ENCODE assay signal across 8 cellular contexts in the genomic region with DNA sequence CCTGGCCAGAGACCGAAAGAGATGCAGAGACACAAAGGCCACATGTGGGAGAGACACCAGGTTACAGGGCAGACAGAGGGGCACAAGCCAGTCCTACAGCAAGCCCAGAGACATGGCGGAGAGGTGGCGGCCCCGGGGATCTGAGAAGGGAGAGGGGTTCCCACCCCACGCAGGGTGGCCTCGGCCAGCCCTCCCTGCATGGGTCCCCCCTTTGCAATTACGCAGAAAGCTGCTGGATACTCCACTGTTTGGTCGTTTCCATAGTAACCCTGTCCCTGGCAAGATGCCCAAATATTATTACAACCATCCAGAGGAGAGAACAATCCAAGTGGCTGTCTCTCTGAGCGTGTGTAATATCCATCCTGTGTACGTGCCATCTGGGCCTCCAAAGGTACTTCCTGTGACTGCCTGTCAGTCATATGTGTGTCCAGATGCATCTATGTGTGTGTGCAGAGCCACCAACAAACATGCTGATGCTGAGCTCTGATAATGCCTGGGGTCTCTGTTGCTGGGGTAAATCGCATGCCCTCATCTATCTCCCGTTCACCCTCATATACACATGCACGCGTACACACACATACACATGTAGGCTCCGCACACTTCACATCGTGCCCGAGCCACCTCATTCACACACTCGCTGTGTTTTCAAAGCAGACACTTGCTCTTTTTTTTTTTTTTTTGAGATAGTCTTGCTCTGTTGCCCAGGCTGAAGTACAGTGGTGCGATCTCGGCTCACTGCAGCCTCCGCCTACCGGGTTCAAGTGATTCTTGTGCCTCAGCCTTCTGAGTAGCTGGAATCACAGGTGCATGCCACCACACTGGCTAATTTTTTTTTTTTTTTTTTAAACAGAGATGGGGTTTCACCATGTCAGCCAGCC. TPM values are rescaled to one million over a fixed set of nuclear protein-coding genes. Genes with fewer than 3 reads are reported as not detected.
DNase-seq lines count a peak whose midpoint lies in the region; ATAC-seq, FAIRE-seq and TF ChIP-seq lines count a peak whose summit lies in the region.

No MANE protein-coding gene starts in this region.

- RAD21 ChIA-PET in GM12878 (lab: Charles Lee; ENCODE audit: unreplicated experiment): interaction anchor here (1.3 kb wide), 1 partner anchor 65 kb away, joined by 4 read pairs; no protein-coding TSS in a partner anchor

- POLR2A ChIA-PET in BJ (lab: Charles Lee) (interaction anchor here (0.7 kb wide), 1 partner anchor 390 kb away, joined by 11 read pairs; no protein-coding TSS in a partner anchor), GM12878 (lab: Charles Lee) (interaction anchor here (0.7 to 1.7 kb wide), 3 partner anchors 11 to 61 kb away, joined by 3 to 5 read pairs (median 3); no protein-coding TSS in a partner anchor)

- H3K9me3 ChIP-seq in GM12878 (replicated peaks; ENCODE audit: control insufficient read depth, insufficient read depth, low read length): no peaks in the 10 kb centered on the region
- H3K9me3 ChIP-seq in upper lobe of right lung: no peaks in the 10 kb centered on the region

- no peak for TF ChIP-seq EP300 in GM12878 (IDR thresholded peaks at IDR 0.05; ENCODE audit: borderline replicate concordance in 1 of 2, control insufficient read depth in 1 of 2, low read depth in 2 of 2, low read length in 2 of 2)

- CTCF ChIA-PET in BJ (lab: Yijun Ruan, JAX): interaction anchor here (1.1 kb wide), 1 partner anchor 67 kb away, joined by 3 read pairs; a partner anchor contains a TSS
- CTCF ChIA-PET in GM12878 (lab: Yijun Ruan, JAX): interaction anchor here (1.0 to 4.1 kb wide), 2 partner anchors 7 to 65 kb away, joined by 4 to 47 read pairs; no protein-coding TSS in a partner anchor

- no peak for ATAC-seq in GM12878
- ATAC-seq in upper lobe of right lung: peak; percentile 19
- ATAC-seq in HG02763 (IDR thresholded peaks at IDR 0.05; ENCODE audit: unreplicated experiment): no peak
- no peak for ATAC-seq in HG02642 (IDR thresholded peaks at IDR 0.05; ENCODE audit: poor library complexity, unreplicated experiment)
- ATAC-seq in HG03280 (IDR thresholded peaks at IDR 0.05; ENCODE audit: unreplicated experiment): no peak

- in situ Hi-C loops in GM12878 (cut with MboI): no loop called here

- DNase-seq in BJ (ENCODE audit: low read depth) (peak; percentile 63), NCI-H1436 (lab: John Stamatoyannopoulos, UW) (peak; percentile 70), GM12878 (ENCODE audit: low read depth, low spot score) (no peak), upper lobe of right lung (no peak)

- TF ChIP-seq RAD21 in GM12878 (IDR thresholded peaks at IDR 0.05; ENCODE audit: insufficient read depth, low read depth, low read length): no peak

- intact Hi-C loops in GM12878 (cut with micrococcal nuclease; ENCODE audit: unreplicated experiment) (no loop called here), upper lobe of right lung (cut with DNase I) (no loop called here)

- H3K4me1 ChIP-seq in GM12878 (ENCODE audit: control insufficient read depth, insufficient read depth, low read length): peaks cover 34% of the 10 kb centered on the region
- H3K4me1 ChIP-seq in upper lobe of right lung: peaks cover 40% of the 10 kb centered on the region

- no peak for FAIRE-seq in GM12878 (lab: Jason Lieb, UNC)

- TF ChIP-seq CTCF in BJ (IDR thresholded peaks at IDR 0.05; ENCODE audit: insufficient read depth, low read depth, low read length): no peak
- no peak for TF ChIP-seq CTCF in GM12878 (IDR thresholded peaks at IDR 0.05 in 2 of 3, conservative IDR thresholded peaks at IDR 0.05 in 1 of 3; ENCODE audit: control insufficient read depth in 2 of 3, extremely low read depth in 1 of 3, insufficient read depth in 1 of 3, low read depth in 3 of 3, low read length in 3 of 3)
- no peak for TF ChIP-seq CTCF in upper lobe of right lung (IDR thresholded peaks at IDR 0.05)

- no TSS peak for BruUV-seq in GM12878 (replicated peaks; lab: Mats Ljungman, UMichigan)

- SMC1A ChIA-PET in GM12878 (lab: Charles Lee; ENCODE audit: uncharacterized antibody, unreplicated experiment): interaction anchor here (1.1 kb wide), 1 partner anchor 66 kb away, joined by 3 read pairs; no protein-coding TSS in a partner anchor

- peak overlapping the region; percentile 18 for H3K4me2 ChIP-seq in GM12878 (ENCODE audit: control insufficient read depth, insufficient read depth)

- no peak for TF ChIP-seq POLR2A in GM12878 (IDR thresholded peaks at IDR 0.05; ENCODE audit: low read depth, low read length)

- no peak overlapping the region for H3K27ac ChIP-seq in GM12878 (ENCODE audit: control insufficient read depth, insufficient read depth)
- H3K27ac ChIP-seq in layer of hippocampus (ENCODE audit: low read depth, low read length): peak overlapping the region; percentile 46
- H3K27ac ChIP-seq in upper lobe of right lung: peak overlapping the region; percentile 85

- no peaks in the 10 kb centered on the region for H4K20me1 ChIP-seq in GM12878 (ENCODE audit: control insufficient read depth, insufficient read depth)

- H3K27me3 ChIP-seq in BJ (ENCODE audit: control insufficient read depth, insufficient read depth, low read length) (no peaks in the 10 kb centered on the region), GM12878 (replicated peaks in 1 of 2; ENCODE audit: control insufficient read depth in 2 of 2, insufficient read depth in 2 of 2, low read length in 1 of 2) (no peaks in the 10 kb centered on the region), layer of hippocampus (ENCODE audit: control insufficient read depth, insufficient read depth, low read length) (no peaks in the 10 kb centered on the region), upper lobe of right lung (no peaks in the 10 kb centered on the region)

- no peak overlapping the region for H3K9ac ChIP-seq in GM12878 (ENCODE audit: control insufficient read depth, insufficient read depth, low read length)

- no peak overlapping the region for H2AFZ ChIP-seq in GM12878 (ENCODE audit: control insufficient read depth, low read depth, low read length)

- peaks cover 17% of the 10 kb centered on the region for H3K36me3 ChIP-seq in BJ (ENCODE audit: control insufficient read depth, insufficient read depth, low read length)
- H3K36me3 ChIP-seq in GM12878 (ENCODE audit: control insufficient read depth in 2 of 2, insufficient read depth in 2 of 2, low read length in 1 of 2): peaks cover 4 to 10% of the 10 kb centered on the region in 2 experiments; a peak in 3 of 4 replicates
- peaks cover 14% of the 10 kb centered on the region for H3K36me3 ChIP-seq in upper lobe of right lung

- H3K79me2 ChIP-seq in GM12878 (ENCODE audit: control insufficient read depth, insufficient read depth, low read length): peaks cover 40% of the 10 kb centered on the region

- no peak overlapping the region for H3K4me3 ChIP-seq in BJ (ENCODE audit: low read depth, low read length)
- no peak overlapping the region for H3K4me3 ChIP-seq in GM12878
- no peak overlapping the region for H3K4me3 ChIP-seq in upper lobe of right lung

- 54% methylated on average over 18 of the region's 22 CpGs for WGBS in GM12878 (ENCODE audit: insufficient coverage, insufficient replicate concordance, low lambda C conversion rate, missing lambda C conversion rate)

RNA-seq across cellular contexts. Expression of a gene that starts 5.5 kb away (rescaled TPM):
- polyA plus RNA-seq in BJ (2011; rRNA removed) (16.6 and 27.6 TPM in 2 replicates), GM12878 (2011; rRNA removed) (7.9 and 15.1 TPM in 2 replicates), GM12878 (2014; fragmentation: Illumina TruSeq; extraction: Trizol) (6.4 and 10.1 TPM in 2 replicates), GM12878 (2014; fragmentation: Nextera tagmentation; extraction: Ambion mirVana) (1 to 10 TPM; 3.1 to 9.8 TPM), GM12878 (2014; rRNA removed) (14.2 and 15.5 TPM in 2 replicates), GM12878 (2016; fragmentation: Nextera tagmentation; extraction: Ambion mirVana) (1 to 10 TPM; 3.0 to 4.1 TPM)
- 20.8 and 27.5 TPM in 2 replicates for polyA minus RNA-seq in BJ (2011; rRNA and poly(A)+ RNA removed)
- 12.2 and 12.6 TPM in 2 replicates for total RNA-seq in GM12878 (2013; cell fraction: nucleolus; rRNA removed)
- total RNA-seq in GM12878 (2014; rRNA removed) (3.7 and 4.5 TPM in 2 replicates), GM12878 (2014; rRNA removed; fragmentation: Illumina TruSeq; extraction: Trizol) (2.7 and 3.1 TPM in 2 replicates), GM12878 (2021) (35.6 and 40.4 TPM in 2 replicates), upper lobe of right lung (59.1 TPM)
- polyA plus RNA-seq in GM12878 (2011; ENCODE audit: low read depth): 4.3 TPM
- 19.1 and 22.0 TPM in 2 replicates for polyA plus RNA-seq in GM12878 (2011; cell fraction: cytosol; rRNA removed)
- polyA plus RNA-seq in GM12878 (2011; cell fraction: nucleus; rRNA removed): 63.1 and 79.6 TPM in 2 replicates
- polyA plus RNA-seq in GM12878 (2012): 12.7 TPM in 2 replicates
- 9.5 and 13.7 TPM in 2 replicates for polyA minus RNA-seq in GM12878 (2011; rRNA and poly(A)+ RNA removed)
- 16.6 and 20.1 TPM in 2 replicates for polyA minus RNA-seq in GM12878 (2011; cell fraction: cytosol; rRNA and poly(A)+ RNA removed)
- 6.2 and 14.6 TPM in 2 replicates for polyA minus RNA-seq in GM12878 (2011; cell fraction: nucleus; rRNA and poly(A)+ RNA removed)

RNA-seq across cellular contexts. Expression of a gene that starts 9.9 kb away (rescaled TPM):
- polyA plus RNA-seq in BJ (2011; rRNA removed) (293 and 337 TPM in 2 replicates), GM12878 (2011; rRNA removed) (295 and 448 TPM in 2 replicates), GM12878 (2014; fragmentation: Illumina TruSeq; extraction: Trizol) (277 and 353 TPM in 2 replicates), GM12878 (2014; fragmentation: Nextera tagmentation; extraction: Ambion mirVana) (1,000 to 10,000 TPM; 1,622 to 2,130 TPM), GM12878 (2014; rRNA removed) (499 and 533 TPM in 2 replicates), GM12878 (2016; fragmentation: Nextera tagmentation; extraction: Ambion mirVana) (100 to 1,000 TPM; 612 to 643 TPM)
- 158 and 319 TPM in 2 replicates for polyA minus RNA-seq in BJ (2011; rRNA and poly(A)+ RNA removed)
- total RNA-seq in GM12878 (2013; cell fraction: nucleolus; rRNA removed): 29.4 and 31.3 TPM in 2 replicates
- total RNA-seq in GM12878 (2014; rRNA removed) (420 and 425 TPM in 2 replicates), GM12878 (2014; rRNA removed; fragmentation: Illumina TruSeq; extraction: Trizol) (331 and 348 TPM in 2 replicates), GM12878 (2021) (298 and 300 TPM in 2 replicates), upper lobe of right lung (127 TPM)
- polyA plus RNA-seq in GM12878 (2011; ENCODE audit: low read depth): 132 TPM
- 846 and 874 TPM in 2 replicates for polyA plus RNA-seq in GM12878 (2011; cell fraction: cytosol; rRNA removed)
- polyA plus RNA-seq in GM12878 (2011; cell fraction: nucleus; rRNA removed): 298 and 385 TPM in 2 replicates
- 170 and 184 TPM in 2 replicates for polyA plus RNA-seq in GM12878 (2012)
- 289 and 473 TPM in 2 replicates for polyA minus RNA-seq in GM12878 (2011; rRNA and poly(A)+ RNA removed)
- polyA minus RNA-seq in GM12878 (2011; cell fraction: cytosol; rRNA and poly(A)+ RNA removed): 93.5 and 120 TPM in 2 replicates
- polyA minus RNA-seq in GM12878 (2011; cell fraction: nucleus; rRNA and poly(A)+ RNA removed): 44.1 and 76.5 TPM in 2 replicates

RNA-seq across cellular contexts. Expression of a gene that starts 12.5 kb away (rescaled TPM):
- polyA plus RNA-seq in BJ (2011; rRNA removed) (15.1 and 17.1 TPM in 2 replicates), GM12878 (2011; rRNA removed) (3.9 and 6.0 TPM in 2 replicates), GM12878 (2014; fragmentation: Illumina TruSeq; extraction: Trizol) (2.9 and 4.3 TPM in 2 replicates), GM12878 (2014; fragmentation: Nextera tagmentation; extraction: Ambion mirVana) (1 to 10 TPM; 2.6 to 5.3 TPM), GM12878 (2014; rRNA removed) (23.5 and 24.1 TPM in 2 replicates), GM12878 (2016; fragmentation: Nextera tagmentation; extraction: Ambion mirVana) (10 to 100 TPM; 34.1 to 38.1 TPM)
- 5.8 and 8.3 TPM in 2 replicates for polyA minus RNA-seq in BJ (2011; rRNA and poly(A)+ RNA removed)
- 1.1 and 2.4 TPM in 2 replicates for total RNA-seq in GM12878 (2013; cell fraction: nucleolus; rRNA removed)
- total RNA-seq in GM12878 (2014; rRNA removed) (6.7 and 9.0 TPM in 2 replicates), GM12878 (2014; rRNA removed; fragmentation: Illumina TruSeq; extraction: Trizol) (4.3 and 7.3 TPM in 2 replicates), GM12878 (2021) (25.4 and 28.5 TPM in 2 replicates), upper lobe of right lung (29.7 TPM)
- polyA plus RNA-seq in GM12878 (2011; ENCODE audit: low read depth): 2.6 TPM
- polyA plus RNA-seq in GM12878 (2011; cell fraction: cytosol; rRNA removed): 3.7 and 9.2 TPM in 2 replicates
- polyA plus RNA-seq in GM12878 (2011; cell fraction: nucleus; rRNA removed): 3.8 and 5.0 TPM in 2 replicates
- 5.9 and 6.7 TPM in 2 replicates for polyA plus RNA-seq in GM12878 (2012)
- polyA minus RNA-seq in GM12878 (2011; rRNA and poly(A)+ RNA removed): 1.0 and 2.7 TPM in 2 replicates
- polyA minus RNA-seq in GM12878 (2011; cell fraction: cytosol; rRNA and poly(A)+ RNA removed): 0.83 and 1.1 TPM in 2 replicates
- polyA minus RNA-seq in GM12878 (2011; cell fraction: nucleus; rRNA and poly(A)+ RNA removed): 2.2 and 2.7 TPM in 2 replicates

RNA-seq across cellular contexts. Expression of a gene that starts 37.6 kb away (rescaled TPM):
- polyA plus RNA-seq in BJ (2011; rRNA removed) (21.4 and 32.1 TPM in 2 replicates), GM12878 (2011; rRNA removed) (33.8 and 47.5 TPM in 2 replicates), GM12878 (2014; fragmentation: Illumina TruSeq; extraction: Trizol) (35.2 and 43.6 TPM in 2 replicates), GM12878 (2014; fragmentation: Nextera tagmentation; extraction: Ambion mirVana) (1 to 10 TPM; 4.8 to 4.9 TPM), GM12878 (2014; rRNA removed) (75.7 and 82.4 TPM in 2 replicates), GM12878 (2016; fragmentation: Nextera tagmentation; extraction: Ambion mirVana) (1 to 10 TPM; 7.2 to 8.2 TPM)
- 21.5 and 32.8 TPM in 2 replicates for polyA minus RNA-seq in BJ (2011; rRNA and poly(A)+ RNA removed)
- total RNA-seq in GM12878 (2013; cell fraction: nucleolus; rRNA removed): 281 and 323 TPM in 2 replicates
- total RNA-seq in GM12878 (2014; rRNA removed) (44.2 and 46.0 TPM in 2 replicates), GM12878 (2014; rRNA removed; fragmentation: Illumina TruSeq; extraction: Trizol) (29.0 and 31.2 TPM in 2 replicates), GM12878 (2021) (89.0 and 105 TPM in 2 replicates), upper lobe of right lung (133 TPM)
- polyA plus RNA-seq in GM12878 (2011; ENCODE audit: low read depth): 26.0 TPM
- polyA plus RNA-seq in GM12878 (2011; cell fraction: cytosol; rRNA removed): 31.7 and 44.9 TPM in 2 replicates
- 244 and 265 TPM in 2 replicates for polyA plus RNA-seq in GM12878 (2011; cell fraction: nucleus; rRNA removed)
- polyA plus RNA-seq in GM12878 (2012): 55.5 and 60.9 TPM in 2 replicates
- 59.4 and 104 TPM in 2 replicates for polyA minus RNA-seq in GM12878 (2011; rRNA and poly(A)+ RNA removed)
- 30.6 and 31.9 TPM in 2 replicates for polyA minus RNA-seq in GM12878 (2011; cell fraction: cytosol; rRNA and poly(A)+ RNA removed)
- 72.8 and 128 TPM in 2 replicates for polyA minus RNA-seq in GM12878 (2011; cell fraction: nucleus; rRNA and poly(A)+ RNA removed)

RNA-seq across cellular contexts. Expression of a gene that starts 56.7 kb away (rescaled TPM):
- polyA plus RNA-seq in BJ (2011; rRNA removed): 37.2 and 41.6 TPM in 2 replicates
- polyA minus RNA-seq in BJ (2011; rRNA and poly(A)+ RNA removed): 37.9 and 46.6 TPM in 2 replicates
- total RNA-seq in GM12878 (2013; cell fraction: nucleolus; rRNA removed): 16.4 and 17.1 TPM in 2 replicates
- 15.3 and 15.8 TPM in 2 replicates for total RNA-seq in GM12878 (2014; rRNA removed)
- 18.1 and 22.0 TPM in 2 replicates for total RNA-seq in GM12878 (2014; rRNA removed; fragmentation: Illumina TruSeq; extraction: Trizol)
- total RNA-seq in GM12878 (2021): 30.2 and 30.3 TPM in 2 replicates
- 9.9 TPM for polyA plus RNA-seq in GM12878 (2011; ENCODE audit: low read depth)
- polyA plus RNA-seq in GM12878 (2011; rRNA removed): 16.7 and 22.4 TPM in 2 replicates
- polyA plus RNA-seq in GM12878 (2011; cell fraction: cytosol; rRNA removed): 21.2 and 23.6 TPM in 2 replicates
- polyA plus RNA-seq in GM12878 (2011; cell fraction: nucleus; rRNA removed): 31.4 and 35.1 TPM in 2 replicates
- 13.5 and 17.1 TPM in 2 replicates for polyA plus RNA-seq in GM12878 (2012)
- polyA plus RNA-seq in GM12878 (2014; fragmentation: Illumina TruSeq; extraction: Trizol): 24.8 and 26.6 TPM in 2 replicates
- polyA plus RNA-seq in GM12878 (2014; fragmentation: Nextera tagmentation; extraction: Ambion mirVana): 1 to 10 TPM; 3.8 to 4.0 TPM
- 21.1 and 24.5 TPM in 2 replicates for polyA plus RNA-seq in GM12878 (2014; rRNA removed)
- polyA plus RNA-seq in GM12878 (2016; fragmentation: Nextera tagmentation; extraction: Ambion mirVana): 1 to 10 TPM; 8.2 to 8.5 TPM
- 48.0 and 58.2 TPM in 2 replicates for polyA minus RNA-seq in GM12878 (2011; rRNA and poly(A)+ RNA removed)
- polyA minus RNA-seq in GM12878 (2011; cell fraction: cytosol; rRNA and poly(A)+ RNA removed): 10.4 and 10.9 TPM in 2 replicates
- polyA minus RNA-seq in GM12878 (2011; cell fraction: nucleus; rRNA and poly(A)+ RNA removed): 6.0 and 7.9 TPM in 2 replicates
- total RNA-seq in upper lobe of right lung: 50.5 TPM

Comparison
In these comparisons a context has a peak if more than half of its experiments do, and no peak if none do; other contexts are left out.
1. DNase-seq: peak in BJ (single experiment) and NCI-H1436 (single experiment); none in GM12878 (single experiment) and upper lobe of right lung (single experiment).